In genomic region chr7:135710417-135711138, GRCh38 we compare ENCODE assay signal across 1 cellular context.
TF ChIP-seq lines count a peak whose summit lies in the region.

No MANE protein-coding gene starts in this region.

TF ChIP-seq in SK-N-SH treated with all-trans-retinoic acid at 6 μM for 48 hours, 23 proteins besides CTCF, POLR2A, EP300 and RAD21 (continued from another document):
- TF ChIP-seq POU6F1 (CRISPR knock-in tag; IDR thresholded peaks at IDR 0.05; ENCODE audit: borderline replicate concordance, low read depth) (no peak), BACH2 (CRISPR knock-in tag; IDR thresholded peaks at IDR 0.05; ENCODE audit: borderline replicate concordance) (no peak), CSDC2 (CRISPR knock-in tag; IDR thresholded peaks at IDR 0.05) (no peak), TCF4 (CRISPR knock-in tag; IDR thresholded peaks at IDR 0.05; ENCODE audit: borderline replicate concordance) (no peak), ZC3H10 (CRISPR knock-in tag; IDR thresholded peaks at IDR 0.05) (no peak), ZNF70 (CRISPR knock-in tag; IDR thresholded peaks at IDR 0.05) (no peak)
- TF ChIP-seq, protein P1, sequence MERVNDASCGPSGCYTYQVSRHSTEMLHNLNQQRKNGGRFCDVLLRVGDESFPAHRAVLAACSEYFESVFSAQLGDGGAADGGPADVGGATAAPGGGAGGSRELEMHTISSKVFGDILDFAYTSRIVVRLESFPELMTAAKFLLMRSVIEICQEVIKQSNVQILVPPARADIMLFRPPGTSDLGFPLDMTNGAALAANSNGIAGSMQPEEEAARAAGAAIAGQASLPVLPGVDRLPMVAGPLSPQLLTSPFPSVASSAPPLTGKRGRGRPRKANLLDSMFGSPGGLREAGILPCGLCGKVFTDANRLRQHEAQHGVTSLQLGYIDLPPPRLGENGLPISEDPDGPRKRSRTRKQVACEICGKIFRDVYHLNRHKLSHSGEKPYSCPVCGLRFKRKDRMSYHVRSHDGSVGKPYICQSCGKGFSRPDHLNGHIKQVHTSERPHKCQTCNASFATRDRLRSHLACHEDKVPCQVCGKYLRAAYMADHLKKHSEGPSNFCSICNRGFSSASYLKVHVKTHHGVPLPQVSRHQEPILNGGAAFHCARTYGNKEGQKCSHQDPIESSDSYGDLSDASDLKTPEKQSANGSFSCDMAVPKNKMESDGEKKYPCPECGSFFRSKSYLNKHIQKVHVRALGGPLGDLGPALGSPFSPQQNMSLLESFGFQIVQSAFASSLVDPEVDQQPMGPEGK (CRISPR knock-in tag; IDR thresholded peaks at IDR 0.05; ENCODE audit: borderline replicate concordance) = no peak
- TF ChIP-seq, protein P2, sequence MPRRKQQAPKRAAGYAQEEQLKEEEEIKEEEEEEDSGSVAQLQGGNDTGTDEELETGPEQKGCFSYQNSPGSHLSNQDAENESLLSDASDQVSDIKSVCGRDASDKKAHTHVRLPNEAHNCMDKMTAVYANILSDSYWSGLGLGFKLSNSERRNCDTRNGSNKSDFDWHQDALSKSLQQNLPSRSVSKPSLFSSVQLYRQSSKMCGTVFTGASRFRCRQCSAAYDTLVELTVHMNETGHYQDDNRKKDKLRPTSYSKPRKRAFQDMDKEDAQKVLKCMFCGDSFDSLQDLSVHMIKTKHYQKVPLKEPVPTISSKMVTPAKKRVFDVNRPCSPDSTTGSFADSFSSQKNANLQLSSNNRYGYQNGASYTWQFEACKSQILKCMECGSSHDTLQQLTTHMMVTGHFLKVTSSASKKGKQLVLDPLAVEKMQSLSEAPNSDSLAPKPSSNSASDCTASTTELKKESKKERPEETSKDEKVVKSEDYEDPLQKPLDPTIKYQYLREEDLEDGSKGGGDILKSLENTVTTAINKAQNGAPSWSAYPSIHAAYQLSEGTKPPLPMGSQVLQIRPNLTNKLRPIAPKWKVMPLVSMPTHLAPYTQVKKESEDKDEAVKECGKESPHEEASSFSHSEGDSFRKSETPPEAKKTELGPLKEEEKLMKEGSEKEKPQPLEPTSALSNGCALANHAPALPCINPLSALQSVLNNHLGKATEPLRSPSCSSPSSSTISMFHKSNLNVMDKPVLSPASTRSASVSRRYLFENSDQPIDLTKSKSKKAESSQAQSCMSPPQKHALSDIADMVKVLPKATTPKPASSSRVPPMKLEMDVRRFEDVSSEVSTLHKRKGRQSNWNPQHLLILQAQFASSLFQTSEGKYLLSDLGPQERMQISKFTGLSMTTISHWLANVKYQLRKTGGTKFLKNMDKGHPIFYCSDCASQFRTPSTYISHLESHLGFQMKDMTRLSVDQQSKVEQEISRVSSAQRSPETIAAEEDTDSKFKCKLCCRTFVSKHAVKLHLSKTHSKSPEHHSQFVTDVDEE (CRISPR knock-in tag; IDR thresholded peaks at IDR 0.05) = no peak
